23 cellular contexts compared by ENCODE assay signal in the genomic region with DNA sequence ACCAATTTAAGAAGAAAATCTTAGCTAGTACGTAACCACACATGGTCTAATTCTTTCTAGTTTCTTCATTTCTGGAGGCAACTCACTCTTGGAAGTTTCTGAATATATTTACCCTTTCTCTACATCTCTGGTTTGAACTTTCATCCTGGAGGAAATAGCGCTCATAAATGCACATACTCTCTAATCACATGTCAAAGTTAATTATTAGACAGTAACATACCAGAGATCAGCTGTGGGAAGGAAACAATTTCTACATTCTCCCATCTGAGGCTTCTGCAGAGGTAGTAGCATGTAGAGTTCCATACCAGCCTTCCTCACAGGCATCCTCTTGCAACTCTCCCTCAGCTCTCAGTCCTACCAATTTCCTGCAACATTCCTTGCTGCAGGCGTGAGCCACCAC.
DNase-seq lines count a peak whose midpoint lies in the region; ATAC-seq lines count a peak whose summit lies in the region.
"Had no signal": no experiment of that assay in that cellular context is flagged by ENCODE, and none has a peak within 500 bp of the region (broad histone marks: within the 10 kb centered on the region; RNA-seq: fewer than 3 reads in every experiment).

No MANE protein-coding gene starts in this region.

- H3K27me3 Mint-ChIP-seq in activated naive CD4-positive, alpha-beta T cell treated with anti-CD3 and anti-CD28 coated beads, Interleukin-2, amount 50 U/mL, for 24 hours: no peaks in the 10 kb centered on the region
- no peaks in the 10 kb centered on the region for H3K27me3 Mint-ChIP-seq in activated CD4-positive, alpha-beta memory T cell treated with anti-CD3 and anti-CD28 coated beads, Interleukin-2, amount 10 ng/mL, durations not matched to agents 7 days and 5 days

- H3K27ac Mint-ChIP-seq in activated naive CD4-positive, alpha-beta T cell treated with anti-CD3 and anti-CD28 coated beads, Interleukin-2, amount 50 U/mL, for 24 hours: no peak overlapping the region
- no peak overlapping the region for H3K27ac Mint-ChIP-seq in activated naive CD4-positive, alpha-beta T cell treated with anti-CD3 and anti-CD28 coated beads, Interleukin-2, amount 50 U/mL, for 72 hours
- no peak overlapping the region for H3K27ac Mint-ChIP-seq in activated CD4-positive, alpha-beta memory T cell treated with anti-CD3 and anti-CD28 coated beads, Interleukin-2, amount 10 ng/mL, durations not matched to agents 7 days and 5 days
- H3K27ac Mint-ChIP-seq: GM23338 had no signal

- no peaks in the 10 kb centered on the region for H3K9me3 Mint-ChIP-seq in activated naive CD4-positive, alpha-beta T cell treated with anti-CD3 and anti-CD28 coated beads, Interleukin-2, amount 50 U/mL, for 24 hours
- H3K9me3 Mint-ChIP-seq in activated naive CD4-positive, alpha-beta T cell treated with anti-CD3 and anti-CD28 coated beads, Interleukin-2, amount 50 U/mL, for 72 hours: no peaks in the 10 kb centered on the region
- H3K9me3 Mint-ChIP-seq in activated CD4-positive, alpha-beta memory T cell treated with anti-CD3 and anti-CD28 coated beads, Interleukin-2, amount 10 ng/mL, durations not matched to agents 7 days and 5 days: no peaks in the 10 kb centered on the region
- H3K9me3 Mint-ChIP-seq: GM23338 had no signal

- peaks cover 54% of the 10 kb centered on the region for H3K4me1 Mint-ChIP-seq in activated naive CD4-positive, alpha-beta T cell treated with anti-CD3 and anti-CD28 coated beads, Interleukin-2, amount 50 U/mL, for 24 hours
- H3K4me1 Mint-ChIP-seq in activated CD4-positive, alpha-beta memory T cell treated with anti-CD3 and anti-CD28 coated beads, Interleukin-2, amount 10 ng/mL, durations not matched to agents 7 days and 5 days: peaks cover 32% of the 10 kb centered on the region

- CTCF ChIA-PET in activated CD4-positive, alpha-beta memory T cell treated with anti-CD3 and anti-CD28 coated beads, Interleukin-2, amount 10 ng/mL, durations not matched to agents 7 days and 5 days (lab: Charles Lee): interaction anchor here (1.4 kb wide), 2 partner anchors 9 to 11 kb away, joined by 4 to 5 read pairs; no protein-coding TSS in a partner anchor

- H3K4me1 ChIP-seq in mucosa of rectum (ENCODE audit: control insufficient read depth in 2 of 2, insufficient read depth in 2 of 2, low read length in 2 of 2): peaks cover 31 to 35% of the 10 kb centered on the region in 2 donors
- H3K4me1 ChIP-seq in effector memory CD4-positive, alpha-beta T cell (ENCODE audit: control insufficient read depth, insufficient read depth, low read length, poor library complexity, severe bottlenecking): peaks cover 7% of the 10 kb centered on the region
- H3K4me1 ChIP-seq: breast epithelium had no signal

- no peaks in the 10 kb centered on the region for H3K36me3 ChIP-seq in mucosa of rectum (ENCODE audit: control insufficient read depth in 2 of 2, insufficient read depth in 2 of 2, low read length in 2 of 2)
- no peaks in the 10 kb centered on the region for H3K36me3 ChIP-seq in effector memory CD4-positive, alpha-beta T cell (ENCODE audit: control insufficient read depth, insufficient read depth, low read length)
- H3K36me3 ChIP-seq: breast epithelium, gastroesophageal sphincter had no signal

- peak overlapping the region in 1 of 2 donors; percentile 25 for H3K27ac ChIP-seq in mucosa of rectum (ENCODE audit: low read depth in 2 of 2, low read length in 2 of 2)
- no peak overlapping the region for H3K27ac ChIP-seq in effector memory CD4-positive, alpha-beta T cell (ENCODE audit: insufficient read depth, low read length, poor library complexity, severe bottlenecking)
- H3K27ac ChIP-seq: breast epithelium, coronary artery, gastroesophageal sphincter had no signal

- H3K36me3 Mint-ChIP-seq in activated naive CD4-positive, alpha-beta T cell treated with anti-CD3 and anti-CD28 coated beads, Interleukin-2, amount 50 U/mL, for 24 hours: peaks cover 14% of the 10 kb centered on the region
- H3K36me3 Mint-ChIP-seq in activated naive CD4-positive, alpha-beta T cell treated with anti-CD3 and anti-CD28 coated beads, Interleukin-2, amount 50 U/mL, for 72 hours: peaks cover 0 to 28% of the 10 kb centered on the region in 2 donors
- peaks cover 34% of the 10 kb centered on the region for H3K36me3 Mint-ChIP-seq in activated CD4-positive, alpha-beta memory T cell treated with anti-CD3 and anti-CD28 coated beads, Interleukin-2, amount 10 ng/mL, durations not matched to agents 7 days and 5 days (ENCODE audit: low read depth)

- POLR2A ChIA-PET in activated CD4-positive, alpha-beta memory T cell treated with anti-CD3 and anti-CD28 coated beads, Interleukin-2, amount 10 ng/mL, durations not matched to agents 7 days and 5 days (lab: Charles Lee): interaction anchor here (0.7 kb wide), 1 partner anchor 8 kb away, joined by 3 read pairs; no protein-coding TSS in a partner anchor

- no peak for DNase-seq in activated naive CD4-positive, alpha-beta T cell treated with anti-CD3 and anti-CD28 coated beads, Interleukin-2, amount 50 U/mL, for 72 hours (ENCODE audit: low spot score in 2 of 2)
- peak; percentile 57 for DNase-seq in glomerular visceral epithelial cell (ENCODE audit: extremely low spot score)
- no peak for DNase-seq in nucleus accumbens (lab: John Stamatoyannopoulos, UW)
- no peak for DNase-seq in activated CD4-positive, alpha-beta memory T cell treated with anti-CD3 and anti-CD28 coated beads, Interleukin-2, amount 10 ng/mL, durations not matched to agents 7 days and 5 days
- DNase-seq in effector memory CD4-positive, alpha-beta T cell: no peak
- no peak for DNase-seq in activated CD8-positive, alpha-beta memory T cell treated with anti-CD3 and anti-CD28 coated beads for 24 hours
- DNase-seq: 8988T; activated CD4-positive, alpha-beta T cell treated with anti-CD3 and anti-CD28 coated beads for 1 hour; activated T-cell treated with anti-CD3 and anti-CD28 coated beads, Interleukin-2, amount 50 U/mL, for 4 hours; amniotic stem cell; DMS79 treated with DMSO at 0.1 percent for 48 hours; NCI-H1048; NCI-H187 treated with DMSO at 0.1 percent for 48 hours; NCI-H526; right cardiac atrium; stimulated activated CD4-positive, alpha-beta T cell treated with anti-CD3 and anti-CD28 coated beads, Interleukin-4, amount 100 ng/mL, for 4 hours; stimulated activated naive CD8-positive, alpha-beta T cell treated with anti-CD3 and anti-CD28 coated beads, Interleukin-15, Interleukin-2, amounts not matched to agents 100 U/mL and 50 U/mL, for 24 hours had no signal

- peak overlapping the region; percentile 23 for H3K4me3 Mint-ChIP-seq in activated naive CD4-positive, alpha-beta T cell treated with anti-CD3 and anti-CD28 coated beads, Interleukin-2, amount 50 U/mL, for 24 hours
- H3K4me3 Mint-ChIP-seq in activated CD4-positive, alpha-beta memory T cell treated with anti-CD3 and anti-CD28 coated beads, Interleukin-2, amount 10 ng/mL, durations not matched to agents 7 days and 5 days: no peak overlapping the region
- H3K4me3 Mint-ChIP-seq: activated T-cell treated with anti-CD3 and anti-CD28 coated beads, Interleukin-2, amount 50 U/mL, for 4 hours; GM23338 had no signal

- no peaks in the 10 kb centered on the region for H3K27me3 ChIP-seq in mucosa of rectum (ENCODE audit: control insufficient read depth in 2 of 2, insufficient read depth in 2 of 2, low read length in 2 of 2)
- no peaks in the 10 kb centered on the region for H3K27me3 ChIP-seq in effector memory CD4-positive, alpha-beta T cell (replicated peaks; ENCODE audit: control insufficient read depth, insufficient read depth, low read length, poor library complexity, severe bottlenecking)
- H3K27me3 ChIP-seq: breast epithelium, gastroesophageal sphincter had no signal

- peak overlapping the region; percentile 20 to 59 for H3K4me3 ChIP-seq in mucosa of rectum (ENCODE audit: low read length in 2 of 2)
- H3K4me3 ChIP-seq in effector memory CD4-positive, alpha-beta T cell (ENCODE audit: insufficient read depth, low read depth, low read length, poor library complexity, severe bottlenecking): no peak overlapping the region
- H3K4me3 ChIP-seq: breast epithelium, coronary artery, gastroesophageal sphincter, GM23338 had no signal

- H3K9me3 ChIP-seq in mucosa of rectum (ENCODE audit: control insufficient read depth in 2 of 2, low read length in 2 of 2): no peaks in the 10 kb centered on the region
- H3K9me3 ChIP-seq in effector memory CD4-positive, alpha-beta T cell (ENCODE audit: control insufficient read depth, low read length): no peaks in the 10 kb centered on the region
- H3K9me3 ChIP-seq: breast epithelium, gastroesophageal sphincter had no signal

- ATAC-seq in activated naive CD4-positive, alpha-beta T cell treated with anti-CD3 and anti-CD28 coated beads, Interleukin-2, amount 50 U/mL, for 72 hours: no peak
- ATAC-seq: activated T-cell treated with anti-CD3 and anti-CD28 coated beads, Interleukin-2, amount 50 U/mL, for 4 hours; gastroesophageal sphincter; GM23338; right cardiac atrium; stimulated activated naive CD8-positive, alpha-beta T cell treated with anti-CD3 and anti-CD28 coated beads, Interleukin-15, Interleukin-2, amounts not matched to agents 100 U/mL and 50 U/mL, for 24 hours had no signal

- H3K9ac ChIP-seq in mucosa of rectum (ENCODE audit: low read depth in 1 of 2, low read length in 2 of 2): no peak overlapping the region
